In genomic region chr4:39631700-39632079, GRCh38 we compare ENCODE assay signal across 14 cellular contexts. TPM values are rescaled to one million over a fixed set of nuclear protein-coding genes. Genes with fewer than 3 reads are reported as not detected.
DNase-seq lines count a peak whose midpoint lies in the region; ATAC-seq lines count a peak whose summit lies in the region.
"Had no signal": no experiment of that assay in that cellular context is flagged by ENCODE, and none has a peak within 500 bp of the region (broad histone marks: within the 10 kb centered on the region; RNA-seq: fewer than 3 reads in every experiment).

No MANE protein-coding gene starts in this region.

- H3K9me3 Mint-ChIP-seq in stimulated activated naive CD8-positive, alpha-beta T cell treated with anti-CD3 and anti-CD28 coated beads, Interleukin-15, Interleukin-2, amounts not matched to agents 100 ng/mL and 50 ng/mL, for 24 hours = no peaks in the 10 kb centered on the region
- no peaks in the 10 kb centered on the region for H3K9me3 Mint-ChIP-seq in stimulated activated naive CD8-positive, alpha-beta T cell treated with anti-CD3 and anti-CD28 coated beads, Interleukin-15, amount 100 ng/mL, for 72 hours
- H3K9me3 Mint-ChIP-seq in stimulated activated naive B cell treated with anti-CD40 and anti-IgM and Interleukin-4, amounts not matched to agents 10 μg/mL and 1 μg/mL and 100 μg/mL, for 72 hours = no peaks in the 10 kb centered on the region
- H3K9me3 Mint-ChIP-seq: stimulated activated effector memory CD8-positive, alpha-beta T cell treated with anti-CD3 and anti-CD28 coated beads, Interleukin-12 subunit alpha, Interleukin-12 subunit beta, amount 100 ng/mL, for 72 hours had no signal

- H3K36me3 Mint-ChIP-seq in stimulated activated naive CD8-positive, alpha-beta T cell treated with anti-CD3 and anti-CD28 coated beads, Interleukin-15, Interleukin-2, amounts not matched to agents 100 ng/mL and 50 ng/mL, for 24 hours (ENCODE audit: low read depth) = no peaks in the 10 kb centered on the region
- H3K36me3 Mint-ChIP-seq in stimulated activated naive B cell treated with anti-CD40 and anti-IgM and Interleukin-4, amounts not matched to agents 10 μg/mL and 1 μg/mL and 100 μg/mL, for 72 hours = peaks cover 11 to 13% of the 10 kb centered on the region in 2 donors
- H3K36me3 Mint-ChIP-seq: stimulated activated effector memory CD8-positive, alpha-beta T cell treated with anti-CD3 and anti-CD28 coated beads, Interleukin-12 subunit alpha, Interleukin-12 subunit beta, amount 100 ng/mL, for 72 hours had no signal

- peak overlapping the region; percentile 63 for H3K27ac Mint-ChIP-seq in stimulated activated naive CD8-positive, alpha-beta T cell treated with anti-CD3 and anti-CD28 coated beads, Interleukin-15, Interleukin-2, amounts not matched to agents 100 ng/mL and 50 ng/mL, for 24 hours
- H3K27ac Mint-ChIP-seq in stimulated activated naive CD8-positive, alpha-beta T cell treated with anti-CD3 and anti-CD28 coated beads, Interleukin-15, amount 100 ng/mL, for 72 hours = no peak overlapping the region
- peak overlapping the region; percentile 77 for H3K27ac Mint-ChIP-seq in stimulated activated naive B cell treated with anti-CD40 and anti-IgM and Interleukin-4, amounts not matched to agents 10 μg/mL and 1 μg/mL and 100 μg/mL, for 72 hours
- H3K27ac Mint-ChIP-seq: stimulated activated effector memory CD8-positive, alpha-beta T cell treated with anti-CD3 and anti-CD28 coated beads, Interleukin-12 subunit alpha, Interleukin-12 subunit beta, amount 100 ng/mL, for 72 hours had no signal

- no peak overlapping the region for H3K4me3 Mint-ChIP-seq in stimulated activated naive CD8-positive, alpha-beta T cell treated with anti-CD3 and anti-CD28 coated beads, Interleukin-15, Interleukin-2, amounts not matched to agents 100 ng/mL and 50 ng/mL, for 24 hours
- H3K4me3 Mint-ChIP-seq in stimulated activated naive CD8-positive, alpha-beta T cell treated with anti-CD3 and anti-CD28 coated beads, Interleukin-15, amount 100 ng/mL, for 72 hours = no peak overlapping the region
- peak overlapping the region in 1 of 2 donors; percentile 27 for H3K4me3 Mint-ChIP-seq in stimulated activated naive B cell treated with anti-CD40 and anti-IgM and Interleukin-4, amounts not matched to agents 10 μg/mL and 1 μg/mL and 100 μg/mL, for 72 hours
- H3K4me3 Mint-ChIP-seq: stimulated activated effector memory CD8-positive, alpha-beta T cell treated with anti-CD3 and anti-CD28 coated beads, Interleukin-12 subunit alpha, Interleukin-12 subunit beta, amount 100 ng/mL, for 72 hours had no signal

- no peak for DNase-seq in stimulated activated naive CD8-positive, alpha-beta T cell treated with anti-CD3 and anti-CD28 coated beads, Interleukin-15, amount 100 ng/mL, for 72 hours
- no peak for DNase-seq in stimulated activated naive B cell treated with anti-CD40 and anti-IgM and Interleukin-4, amounts not matched to agents 10 μg/mL and 1 μg/mL and 100 μg/mL, for 72 hours
- no peak for DNase-seq in stimulated activated CD4-positive, alpha-beta T cell treated with anti-CD3 and anti-CD28 coated beads, Interleukin-4, amount 100 ng/mL, for 1 hour
- no peak for DNase-seq in NCI-H2196 treated with DMSO at 0.1 percent for 48 hours (lab: John Stamatoyannopoulos, UW; ENCODE audit: unreplicated experiment)
- DNase-seq: 8988T, dermis blood vessel endothelial cell, NCI-H1436, nucleus accumbens had no signal

- peaks cover 32% of the 10 kb centered on the region for H3K4me1 Mint-ChIP-seq in stimulated activated naive CD8-positive, alpha-beta T cell treated with anti-CD3 and anti-CD28 coated beads, Interleukin-15, Interleukin-2, amounts not matched to agents 100 ng/mL and 50 ng/mL, for 24 hours (ENCODE audit: low read depth)
- H3K4me1 Mint-ChIP-seq in stimulated activated naive CD8-positive, alpha-beta T cell treated with anti-CD3 and anti-CD28 coated beads, Interleukin-15, amount 100 ng/mL, for 72 hours = peaks cover 17% of the 10 kb centered on the region
- H3K4me1 Mint-ChIP-seq in stimulated activated naive B cell treated with anti-CD40 and anti-IgM and Interleukin-4, amounts not matched to agents 10 μg/mL and 1 μg/mL and 100 μg/mL, for 72 hours = peaks cover 37 to 73% of the 10 kb centered on the region in 2 donors

- ATAC-seq in stimulated activated naive CD8-positive, alpha-beta T cell treated with anti-CD3 and anti-CD28 coated beads, Interleukin-15, amount 100 ng/mL, for 72 hours = no peak
- ATAC-seq in GM21786 (IDR thresholded peaks at IDR 0.05; ENCODE audit: unreplicated experiment) = peak; percentile 69
- peak; percentile 69 for ATAC-seq in HG03159 (IDR thresholded peaks at IDR 0.05; ENCODE audit: unreplicated experiment)
- peak; percentile 84 to 87 for ATAC-seq in stimulated activated naive B cell treated with anti-CD40 and anti-IgM and Interleukin-4, amounts not matched to agents 10 μg/mL and 1 μg/mL and 100 μg/mL, for 72 hours (replicated peaks)
- no peak for ATAC-seq in esophagus mucosa
- ATAC-seq: gastroesophageal sphincter; stimulated activated effector memory CD8-positive, alpha-beta T cell treated with anti-CD3 and anti-CD28 coated beads, Interleukin-12 subunit alpha, Interleukin-12 subunit beta, amount 100 ng/mL, for 72 hours had no signal

- H3K27me3 Mint-ChIP-seq in stimulated activated naive CD8-positive, alpha-beta T cell treated with anti-CD3 and anti-CD28 coated beads, Interleukin-15, Interleukin-2, amounts not matched to agents 100 ng/mL and 50 ng/mL, for 24 hours = no peaks in the 10 kb centered on the region
- no peaks in the 10 kb centered on the region for H3K27me3 Mint-ChIP-seq in stimulated activated naive CD8-positive, alpha-beta T cell treated with anti-CD3 and anti-CD28 coated beads, Interleukin-15, amount 100 ng/mL, for 72 hours
- no peaks in the 10 kb centered on the region for H3K27me3 Mint-ChIP-seq in stimulated activated naive B cell treated with anti-CD40 and anti-IgM and Interleukin-4, amounts not matched to agents 10 μg/mL and 1 μg/mL and 100 μg/mL, for 72 hours

RNA-seq across cellular contexts. Expression of gene SMIM14, which starts 7.0 kb away (rescaled TPM):
- 39.9 TPM for total RNA-seq in esophagus mucosa

Comparison
In these comparisons a context has a peak if more than half of its experiments do, and no peak if none do; other contexts are left out.
1. H3K27ac Mint-ChIP-seq: peak in stimulated activated naive CD8-positive, alpha-beta T cell treated with anti-CD3 and anti-CD28 coated beads, Interleukin-15, Interleukin-2, amounts not matched to agents 100 ng/mL and 50 ng/mL, for 24 hours (single experiment) and stimulated activated naive B cell treated with anti-CD40 and anti-IgM and Interleukin-4, amounts not matched to agents 10 μg/mL and 1 μg/mL and 100 μg/mL, for 72 hours (single experiment); none in stimulated activated naive CD8-positive, alpha-beta T cell treated with anti-CD3 and anti-CD28 coated beads, Interleukin-15, amount 100 ng/mL, for 72 hours (0 of 2).
2. ATAC-seq: peak in GM21786 (single experiment), HG03159 (single experiment) and stimulated activated naive B cell treated with anti-CD40 and anti-IgM and Interleukin-4, amounts not matched to agents 10 μg/mL and 1 μg/mL and 100 μg/mL, for 72 hours (2 of 2); none in stimulated activated naive CD8-positive, alpha-beta T cell treated with anti-CD3 and anti-CD28 coated beads, Interleukin-15, amount 100 ng/mL, for 72 hours (single experiment) and esophagus mucosa (single experiment).